In genomic region chr2:219206442-219207253, GRCh38 we compare ENCODE assay signal across 8 cellular contexts. TPM values are rescaled to one million over a fixed set of nuclear protein-coding genes. Genes with fewer than 3 reads are reported as not detected.
DNase-seq lines count a peak whose midpoint lies in the region; ATAC-seq, FAIRE-seq and TF ChIP-seq lines count a peak whose summit lies in the region.

Gene ZFAND2B (plus strand): TSS chr2:219206782. CDS start chr2:219206988, 206 bp downstream.

- peak; percentile 96 for TF ChIP-seq POLR2A in GM12891 (IDR thresholded peaks at IDR 0.05; ENCODE audit: low read depth, low read length)
- peak; percentile 95 to 99 for TF ChIP-seq POLR2A in tibial nerve (IDR thresholded peaks at IDR 0.05)

- TF ChIP-seq EP300 in tibial nerve (IDR thresholded peaks at IDR 0.05): peak in 1 of 2 donors; percentile 99

- FAIRE-seq in GM12891 (lab: Jason Lieb, UNC): peak; percentile 96

- peaks cover 5% of the 10 kb centered on the region for H3K79me1 ChIP-seq in trophoblast cell (ENCODE audit: low read length)

- H2BK5ac ChIP-seq in trophoblast cell (ENCODE audit: low read depth, low read length, poor library complexity): peak within 1 kb of the TSS; percentile 45

- peak within 1 kb of the TSS; percentile 78 for H4K12ac ChIP-seq in trophoblast cell (ENCODE audit: low read depth, low read length)

- H3K4me2 ChIP-seq in trophoblast cell (ENCODE audit: low read length): peak within 1 kb of the TSS; percentile 98

- H2AK5ac ChIP-seq in trophoblast cell (ENCODE audit: low read length): peak within 1 kb of the TSS; percentile 80

- no peaks in the 10 kb centered on the region for H3K27me3 ChIP-seq in trophoblast cell (ENCODE audit: insufficient read depth, low read length)
- no peaks in the 10 kb centered on the region for H3K27me3 ChIP-seq in tibial nerve

- peak within 1 kb of the TSS; percentile 35 for H3K23ac ChIP-seq in trophoblast cell (ENCODE audit: low read length)

- H3K4ac ChIP-seq in trophoblast cell (ENCODE audit: low read depth, low read length): peak within 1 kb of the TSS; percentile 61

- H2BK120ac ChIP-seq in trophoblast cell (ENCODE audit: insufficient read depth, low read length, poor library complexity): peak within 1 kb of the TSS; percentile 88

- no CpG with 5 or more reads among the region's 80 CpGs for WGBS in trophoblast cell (ENCODE audit: extremely low coverage, insufficient coverage, insufficient read length)
- WGBS in tibial nerve, 2 donors: 1 to 2% methylated on average over 26 to 44 of the region's 80 CpGs

- intact Hi-C loops in Right ventricle myocardium inferior (cut with DNase I): loop anchor here (1.0 to 2.0 kb wide), 3 partner anchors 22 to 73 kb away; partner anchors contain the start of genes ANKZF1, ATG9A, CNPPD1 and DNAJB2

- peak within 1 kb of the TSS; percentile 87 for H4K91ac ChIP-seq in trophoblast cell (ENCODE audit: low read depth, low read length)

- ATAC-seq in HG02798 (IDR thresholded peaks at IDR 0.05; ENCODE audit: poor library complexity, unreplicated experiment) (peak; percentile 98), Right ventricle myocardium inferior (peak; percentile 98)

- H4K8ac ChIP-seq in trophoblast cell (ENCODE audit: low read depth, low read length): peak within 1 kb of the TSS; percentile 80

- H3K4me1 ChIP-seq in trophoblast cell (ENCODE audit: control insufficient read depth in 1 of 2, insufficient read depth in 2 of 2, low read length in 2 of 2) (peaks cover 2 to 4% of the 10 kb centered on the region in 2 experiments), tibial nerve (peaks cover 0 to 23% (median 12%) of the 10 kb centered on the region in 4 donors)

- H2AFZ ChIP-seq in trophoblast cell (ENCODE audit: insufficient read depth, low read length, poor library complexity): peak within 1 kb of the TSS; percentile 92

- peak within 1 kb of the TSS; percentile 94 for H3K9ac ChIP-seq in trophoblast cell (ENCODE audit: low read length)

- peak within 1 kb of the TSS; percentile 35 for H2BK12ac ChIP-seq in trophoblast cell (ENCODE audit: low read length)

- H3K36me3 ChIP-seq in trophoblast cell (ENCODE audit: control insufficient read depth in 1 of 2, insufficient read depth in 2 of 2, low read length in 2 of 2) (peaks cover 31 to 33% of the 10 kb centered on the region in 2 experiments), tibial nerve (peaks cover 0 to 37% (median 9%) of the 10 kb centered on the region in 3 donors)

- H3K14ac ChIP-seq in trophoblast cell (ENCODE audit: low read length): peak within 1 kb of the TSS; percentile 81

- peak within 1 kb of the TSS; percentile 85 for H3K18ac ChIP-seq in trophoblast cell (ENCODE audit: low read length)

- peak in 2 of 5 experiments; percentile 65 to 68 for TF ChIP-seq CTCF in tibial nerve (IDR thresholded peaks at IDR 0.05)

- peak within 1 kb of the TSS; percentile 93 for H3K27ac ChIP-seq in trophoblast cell (ENCODE audit: low read depth, low read length)
- H3K27ac ChIP-seq in tibial nerve: peak within 1 kb of the TSS; percentile 97 to 99 (median 98)

- peak within 1 kb of the TSS; percentile 92 for H3K4me3 ChIP-seq in trophoblast cell (ENCODE audit: low read depth, low read length)
- peak within 1 kb of the TSS; percentile 68 to 82 (median 76) for H3K4me3 ChIP-seq in tibial nerve

- DNase-seq in GM12891 (ENCODE audit: insufficient read length, low spot score) (peak; percentile 99), NCI-H1417 treated with DMSO at 0.1 percent for 48 hours (lab: John Stamatoyannopoulos, UW) (peak; percentile 59), SW 1271 (lab: John Stamatoyannopoulos, UW) (peak; percentile 79 to 86), Right ventricle myocardium inferior (ENCODE audit: missing footprints) (peak; percentile 98), trophoblast cell (peak; percentile 94 to 98), tibial nerve (ENCODE audit: low spot score in 2 of 2) (peak; percentile 90 to 93)
- DNase-seq in activated naive CD8-positive, alpha-beta T cell treated with anti-CD3 and anti-CD28 coated beads, Interleukin-2, amount 50 U/mL, for 16 hours (ENCODE audit: low read depth, low spot score): peak; percentile 87

- H3K9me3 ChIP-seq in trophoblast cell (ENCODE audit: insufficient read depth, low read depth, low read length) (no peaks in the 10 kb centered on the region), tibial nerve (no peaks in the 10 kb centered on the region)

- H3K79me2 ChIP-seq in trophoblast cell (ENCODE audit: control insufficient read depth, insufficient read depth, low read length, poor library complexity): peaks cover 5% of the 10 kb centered on the region

TF ChIP-seq in GM12891, 5 proteins besides CTCF, POLR2A, EP300 and RAD21:
- TF ChIP-seq PAX5 (IDR thresholded peaks at IDR 0.05; ENCODE audit: insufficient read depth, low read length, severe bottlenecking) (peak; percentile 10), POU2F2 (IDR thresholded peaks at IDR 0.05; ENCODE audit: low read depth, low read length) (peak; percentile 74), TAF1 (IDR thresholded peaks at IDR 0.05; ENCODE audit: low read depth, low read length) (peak; percentile 92), POLR2AphosphoS5 (IDR thresholded peaks at IDR 0.05; ENCODE audit: low read depth, low read length) (peak; percentile 96), SPI1 (IDR thresholded peaks at IDR 0.05; ENCODE audit: low read depth, low read length) (no peak)

RNA-seq across cellular contexts. Expression of gene ZFAND2B, which starts in this region (rescaled TPM):
- 16.0 TPM for polyA plus RNA-seq in GM12891 (2012; ENCODE audit: low read depth, missing spikeins)
- total RNA-seq in Right ventricle myocardium inferior (24.3 TPM), tibial nerve (10 to 100 TPM; 30.3 to 58.8 (median 50.5) TPM)
- 26.1 and 26.8 TPM in 2 replicates for polyA plus RNA-seq in trophoblast cell (2013)

Comparison
In these comparisons a context has a peak if more than half of its experiments do, and no peak if none do; other contexts are left out.
1. Peak in every context shown above with its lines: DNase-seq, ATAC-seq, H3K4me3 ChIP-seq and H3K27ac ChIP-seq.